8 cellular contexts compared by ENCODE assay signal in genomic region chr10:77846718-77847311, GRCh38.
DNase-seq lines count a peak whose midpoint lies in the region; ATAC-seq and TF ChIP-seq lines count a peak whose summit lies in the region.

No MANE protein-coding gene starts in this region.

- CTCF ChIA-PET in activated naive CD4-positive, alpha-beta T cell treated with anti-CD3 and anti-CD28 coated beads for 36 hours (lab: Charles Lee): interaction anchor here (0.6 to 2.4 kb wide), 13 partner anchors 9 to 542 kb away, joined by 3 to 10 read pairs (median 4); no protein-coding TSS in a partner anchor

- H3K27me3 ChIP-seq in RWPE2 (ENCODE audit: insufficient read depth, poor library complexity, severe bottlenecking) (no peaks in the 10 kb centered on the region), tibial artery (no peaks in the 10 kb centered on the region)

- H3K9me3 ChIP-seq in RWPE2 (ENCODE audit: severe bottlenecking) (no peaks in the 10 kb centered on the region), tibial artery (no peaks in the 10 kb centered on the region)

- H3K36me3 ChIP-seq in RWPE2 (ENCODE audit: low read depth) (peaks cover 74% of the 10 kb centered on the region), tibial artery (peaks cover 18 to 71% (median 33%) of the 10 kb centered on the region in 3 donors)

- H3K4me3 Mint-ChIP-seq in activated naive CD4-positive, alpha-beta T cell treated with anti-CD3 and anti-CD28 coated beads for 36 hours: no peak overlapping the region
- H3K4me3 Mint-ChIP-seq in osteocyte (ENCODE audit: unreplicated experiment): no peak overlapping the region

- H3K4me3 ChIP-seq in RWPE2 (ENCODE audit: severe bottlenecking): no peak overlapping the region
- H3K4me3 ChIP-seq in tibial artery: peak overlapping the region in 1 of 2 donors; percentile 6

- intact Hi-C loops in activated naive CD4-positive, alpha-beta T cell treated with anti-CD3 and anti-CD28 coated beads for 36 hours (cut with micrococcal nuclease): loop anchor here (1.0 to 10.0 kb wide), 4 partner anchors 79 to 1348 kb away; partner anchors contain the start of genes DLG5 and POLR3A
- intact Hi-C loops in tibial artery (cut with DNase I; ENCODE audit: low total_unique reads): loop anchor here (5.0 to 10.0 kb wide), 2 partner anchors 78 to 180 kb away; partner anchors contain the start of genes DLG5 and POLR3A

- H3K9me3 Mint-ChIP-seq in activated naive CD4-positive, alpha-beta T cell treated with anti-CD3 and anti-CD28 coated beads for 36 hours: no peaks in the 10 kb centered on the region
- no peaks in the 10 kb centered on the region for H3K9me3 Mint-ChIP-seq in osteocyte (ENCODE audit: unreplicated experiment)

- TF ChIP-seq CTCF in RWPE2 (IDR thresholded peaks at IDR 0.05; ENCODE audit: poor library complexity, severe bottlenecking) (peak; percentile 94), osteocyte (IDR thresholded peaks at IDR 0.05) (peak; percentile 93), tibial artery (IDR thresholded peaks at IDR 0.05) (peak; percentile 95 to 97)

- H3K4me1 Mint-ChIP-seq in activated naive CD4-positive, alpha-beta T cell treated with anti-CD3 and anti-CD28 coated beads for 36 hours (ENCODE audit: low read depth): peaks cover 3% of the 10 kb centered on the region
- peaks cover 32% of the 10 kb centered on the region for H3K4me1 Mint-ChIP-seq in osteocyte (ENCODE audit: unreplicated experiment)

- DNase-seq in AG20443 (ENCODE audit: low spot score) (peak; percentile 88), HuH-7 (ENCODE audit: low spot score) (peak; percentile 66), RWPE2 (ENCODE audit: low spot score) (no peak), glomerular visceral epithelial cell (ENCODE audit: extremely low spot score) (peak; percentile 83), osteocyte (ENCODE audit: extremely low spot score, unreplicated experiment) (peak; percentile 93), tibial artery (peak; percentile 74 to 86)
- peak; percentile 76 for DNase-seq in activated naive CD4-positive, alpha-beta T cell treated with anti-CD3 and anti-CD28 coated beads for 36 hours

- H3K27ac Mint-ChIP-seq in activated naive CD4-positive, alpha-beta T cell treated with anti-CD3 and anti-CD28 coated beads for 36 hours: no peak overlapping the region
- peak overlapping the region; percentile 70 for H3K27ac Mint-ChIP-seq in osteocyte (ENCODE audit: unreplicated experiment)

- peaks cover 26% of the 10 kb centered on the region for H3K4me1 ChIP-seq in RWPE2 (ENCODE audit: insufficient read depth, poor library complexity, severe bottlenecking)
- H3K4me1 ChIP-seq in tibial artery: peaks cover 0 to 24% (median 7%) of the 10 kb centered on the region in 4 donors

- no peaks in the 10 kb centered on the region for H3K36me3 Mint-ChIP-seq in activated naive CD4-positive, alpha-beta T cell treated with anti-CD3 and anti-CD28 coated beads for 36 hours (ENCODE audit: low read depth)
- peaks cover 23% of the 10 kb centered on the region for H3K36me3 Mint-ChIP-seq in osteocyte (ENCODE audit: unreplicated experiment)

- H3K27ac ChIP-seq in RWPE2 (ENCODE audit: poor library complexity, severe bottlenecking) (peak overlapping the region; percentile 91), tibial artery (peak overlapping the region; percentile 65 to 66)

- no peaks in the 10 kb centered on the region for H3K27me3 Mint-ChIP-seq in activated naive CD4-positive, alpha-beta T cell treated with anti-CD3 and anti-CD28 coated beads for 36 hours (ENCODE audit: low read depth)
- no peaks in the 10 kb centered on the region for H3K27me3 Mint-ChIP-seq in osteocyte (ENCODE audit: unreplicated experiment)

- ATAC-seq in GM19043 (IDR thresholded peaks at IDR 0.05; ENCODE audit: low read depth, unreplicated experiment) (peak; percentile 75), RWPE2 (ENCODE audit: low read depth) (peak; percentile 58)
